14 cellular contexts compared by ENCODE assay signal in genomic region chr1:41689596-41689995, GRCh38.
DNase-seq lines count a peak whose midpoint lies in the region; TF ChIP-seq lines count a peak whose summit lies in the region.
"Had no signal": no experiment of that assay in that cellular context is flagged by ENCODE, and none has a peak within 500 bp of the region (broad histone marks: within the 10 kb centered on the region; RNA-seq: fewer than 3 reads in every experiment).

No MANE protein-coding gene starts in this region.

- no peaks in the 10 kb centered on the region for H3K27me3 ChIP-seq in testis
- H3K27me3 ChIP-seq: tibial artery had no signal

- peak; percentile 6 for DNase-seq in activated effector memory CD4-positive, alpha-beta T cell treated with anti-CD3 and anti-CD28 coated beads, Interleukin-2, amount 50 U/mL, for 16 hours
- DNase-seq in activated effector memory CD4-positive, alpha-beta T cell treated with Interleukin-2 at 50 U/mL for 16 hours: no peak
- peak; percentile 83 for DNase-seq in midbrain (lab: John Stamatoyannopoulos, UW)
- peak; percentile 34 for DNase-seq in testis
- DNase-seq in GM13976 (ENCODE audit: low spot score): no peak
- no peak for DNase-seq in type B pancreatic cell (ENCODE audit: extremely low spot score, unreplicated experiment)
- no peak for DNase-seq in NCI-H1417 (lab: John Stamatoyannopoulos, UW)
- DNase-seq: activated CD4-positive, alpha-beta T cell treated with anti-CD3 and anti-CD28 coated beads, Interleukin-2, amount 10 ng/mL, durations not matched to agents 7 days and 5 days; activated T-cell treated with anti-CD3 and anti-CD28 coated beads, Interleukin-2, amount 50 U/mL, for 24 hours; GF-D8; SIG-M5; tibial artery had no signal

- no peaks in the 10 kb centered on the region for H3K9me3 Mint-ChIP-seq in type B pancreatic cell
- H3K9me3 Mint-ChIP-seq: activated CD4-positive, alpha-beta T cell treated with anti-CD3 and anti-CD28 coated beads, Interleukin-2, amount 10 ng/mL, durations not matched to agents 7 days and 5 days; activated T-cell treated with anti-CD3 and anti-CD28 coated beads, Interleukin-2, amount 50 U/mL, for 24 hours had no signal

- no peak overlapping the region for H3K27ac Mint-ChIP-seq in type B pancreatic cell
- H3K27ac Mint-ChIP-seq: activated CD4-positive, alpha-beta T cell treated with anti-CD3 and anti-CD28 coated beads, Interleukin-2, amount 10 ng/mL, durations not matched to agents 7 days and 5 days; activated T-cell treated with anti-CD3 and anti-CD28 coated beads, Interleukin-2, amount 50 U/mL, for 24 hours; progenitor cell of endocrine pancreas had no signal

- peak overlapping the region; percentile 41 for H3K27ac ChIP-seq in cingulate gyrus (ENCODE audit: low read depth, low read length)
- no peak overlapping the region for H3K27ac ChIP-seq in testis
- H3K27ac ChIP-seq: tibial artery had no signal

- intact Hi-C loops in testis (cut with DNase I; ENCODE audit: low total_unique reads): no loop called here

- H3K9me3 ChIP-seq in testis: no peaks in the 10 kb centered on the region
- H3K9me3 ChIP-seq: tibial artery had no signal

- H3K36me3 Mint-ChIP-seq in type B pancreatic cell: no peaks in the 10 kb centered on the region

- no peak overlapping the region for H3K4me3 Mint-ChIP-seq in type B pancreatic cell
- H3K4me3 Mint-ChIP-seq: activated CD4-positive, alpha-beta T cell treated with anti-CD3 and anti-CD28 coated beads, Interleukin-2, amount 10 ng/mL, durations not matched to agents 7 days and 5 days; activated T-cell treated with anti-CD3 and anti-CD28 coated beads, Interleukin-2, amount 50 U/mL, for 24 hours had no signal

- H3K4me3 ChIP-seq in testis: no peak overlapping the region
- H3K4me3 ChIP-seq: tibial artery had no signal

- H3K4me1 Mint-ChIP-seq in type B pancreatic cell (ENCODE audit: unreplicated experiment): peaks cover 6% of the 10 kb centered on the region

- 55 to 57% methylated on average over 7 of the region's 7 CpGs for WGBS in testis, 2 donors

- H3K4me1 ChIP-seq in testis: no peaks in the 10 kb centered on the region

- no peaks in the 10 kb centered on the region for H3K36me3 ChIP-seq in testis (ENCODE audit: low read depth, missing control alignments)
- H3K36me3 ChIP-seq: tibial artery had no signal

- peaks cover 7% of the 10 kb centered on the region for H3K27me3 Mint-ChIP-seq in type B pancreatic cell
- H3K27me3 Mint-ChIP-seq: activated CD4-positive, alpha-beta T cell treated with anti-CD3 and anti-CD28 coated beads, Interleukin-2, amount 10 ng/mL, durations not matched to agents 7 days and 5 days; activated T-cell treated with anti-CD3 and anti-CD28 coated beads, Interleukin-2, amount 50 U/mL, for 24 hours; progenitor cell of endocrine pancreas had no signal

- TF ChIP-seq POLR2A in testis (IDR thresholded peaks at IDR 0.05): no peak

- in situ Hi-C loops in GM13976 (cut with MboI; ENCODE audit: low sequenced_read_pairs, unreplicated experiment): no loop called here

- no peak for TF ChIP-seq CTCF in testis (IDR thresholded peaks at IDR 0.05)
- TF ChIP-seq CTCF in GM13976 (IDR thresholded peaks at IDR 0.05; ENCODE audit: borderline replicate concordance, control extremely low read depth, extremely low read depth, insufficient read depth, missing control alignments): no peak
- TF ChIP-seq CTCF in type B pancreatic cell (conservative IDR thresholded peaks at IDR 0.05): no peak

Comparison
In these comparisons a context has a peak if more than half of its experiments do, and no peak if none do; other contexts are left out.
1. DNase-seq: peak in activated effector memory CD4-positive, alpha-beta T cell treated with anti-CD3 and anti-CD28 coated beads, Interleukin-2, amount 50 U/mL, for 16 hours (single experiment), midbrain (single experiment) and testis (single experiment); none in activated effector memory CD4-positive, alpha-beta T cell treated with Interleukin-2 at 50 U/mL for 16 hours (single experiment), GM13976 (single experiment), type B pancreatic cell (single experiment) and NCI-H1417 (0 of 3).